ENCODE assay signal across 1 cellular context in the genomic region with DNA sequence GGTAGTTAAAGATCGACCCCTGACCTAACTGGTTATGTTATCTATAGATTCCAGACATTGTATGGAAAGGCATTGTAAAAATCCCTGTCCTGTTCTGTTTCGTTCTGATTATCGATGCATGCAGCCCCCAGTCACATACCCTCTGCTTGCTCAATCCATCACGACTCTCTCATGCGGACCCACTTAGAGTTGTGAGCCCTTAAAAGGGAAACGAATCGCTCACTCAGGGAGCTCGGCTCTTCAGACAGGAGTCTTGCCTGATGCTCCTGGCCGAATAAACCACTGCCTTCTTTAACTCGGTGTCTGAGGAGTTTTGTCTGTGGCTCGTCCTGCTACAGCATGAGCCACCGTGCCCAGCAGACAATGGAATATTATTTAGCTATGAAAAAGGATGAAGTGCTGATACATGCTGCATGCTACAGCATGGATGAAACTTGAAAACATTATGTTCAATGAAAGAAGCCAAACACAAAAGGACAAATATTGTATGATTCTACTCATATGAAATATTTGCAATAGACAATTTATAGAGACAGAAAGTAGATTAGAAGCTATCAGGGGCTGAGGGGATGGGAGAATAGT.
TF ChIP-seq lines count a peak whose summit lies in the region.

No MANE protein-coding gene starts in this region.

TF ChIP-seq in GM23338, 12 proteins besides CTCF, POLR2A, EP300 and RAD21 (continued from another document):
- TF ChIP-seq, protein P1, sequence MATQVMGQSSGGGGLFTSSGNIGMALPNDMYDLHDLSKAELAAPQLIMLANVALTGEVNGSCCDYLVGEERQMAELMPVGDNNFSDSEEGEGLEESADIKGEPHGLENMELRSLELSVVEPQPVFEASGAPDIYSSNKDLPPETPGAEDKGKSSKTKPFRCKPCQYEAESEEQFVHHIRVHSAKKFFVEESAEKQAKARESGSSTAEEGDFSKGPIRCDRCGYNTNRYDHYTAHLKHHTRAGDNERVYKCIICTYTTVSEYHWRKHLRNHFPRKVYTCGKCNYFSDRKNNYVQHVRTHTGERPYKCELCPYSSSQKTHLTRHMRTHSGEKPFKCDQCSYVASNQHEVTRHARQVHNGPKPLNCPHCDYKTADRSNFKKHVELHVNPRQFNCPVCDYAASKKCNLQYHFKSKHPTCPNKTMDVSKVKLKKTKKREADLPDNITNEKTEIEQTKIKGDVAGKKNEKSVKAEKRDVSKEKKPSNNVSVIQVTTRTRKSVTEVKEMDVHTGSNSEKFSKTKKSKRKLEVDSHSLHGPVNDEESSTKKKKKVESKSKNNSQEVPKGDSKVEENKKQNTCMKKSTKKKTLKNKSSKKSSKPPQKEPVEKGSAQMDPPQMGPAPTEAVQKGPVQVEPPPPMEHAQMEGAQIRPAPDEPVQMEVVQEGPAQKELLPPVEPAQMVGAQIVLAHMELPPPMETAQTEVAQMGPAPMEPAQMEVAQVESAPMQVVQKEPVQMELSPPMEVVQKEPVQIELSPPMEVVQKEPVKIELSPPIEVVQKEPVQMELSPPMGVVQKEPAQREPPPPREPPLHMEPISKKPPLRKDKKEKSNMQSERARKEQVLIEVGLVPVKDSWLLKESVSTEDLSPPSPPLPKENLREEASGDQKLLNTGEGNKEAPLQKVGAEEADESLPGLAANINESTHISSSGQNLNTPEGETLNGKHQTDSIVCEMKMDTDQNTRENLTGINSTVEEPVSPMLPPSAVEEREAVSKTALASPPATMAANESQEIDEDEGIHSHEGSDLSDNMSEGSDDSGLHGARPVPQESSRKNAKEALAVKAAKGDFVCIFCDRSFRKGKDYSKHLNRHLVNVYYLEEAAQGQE (IDR thresholded peaks at IDR 0.05; ENCODE audit: unreplicated experiment): no peak
- TF ChIP-seq ZNF114 (CRISPR knock-in tag; IDR thresholded peaks at IDR 0.05): no peak
